ENCODE assay signal across 8 cellular contexts in the genomic region with DNA sequence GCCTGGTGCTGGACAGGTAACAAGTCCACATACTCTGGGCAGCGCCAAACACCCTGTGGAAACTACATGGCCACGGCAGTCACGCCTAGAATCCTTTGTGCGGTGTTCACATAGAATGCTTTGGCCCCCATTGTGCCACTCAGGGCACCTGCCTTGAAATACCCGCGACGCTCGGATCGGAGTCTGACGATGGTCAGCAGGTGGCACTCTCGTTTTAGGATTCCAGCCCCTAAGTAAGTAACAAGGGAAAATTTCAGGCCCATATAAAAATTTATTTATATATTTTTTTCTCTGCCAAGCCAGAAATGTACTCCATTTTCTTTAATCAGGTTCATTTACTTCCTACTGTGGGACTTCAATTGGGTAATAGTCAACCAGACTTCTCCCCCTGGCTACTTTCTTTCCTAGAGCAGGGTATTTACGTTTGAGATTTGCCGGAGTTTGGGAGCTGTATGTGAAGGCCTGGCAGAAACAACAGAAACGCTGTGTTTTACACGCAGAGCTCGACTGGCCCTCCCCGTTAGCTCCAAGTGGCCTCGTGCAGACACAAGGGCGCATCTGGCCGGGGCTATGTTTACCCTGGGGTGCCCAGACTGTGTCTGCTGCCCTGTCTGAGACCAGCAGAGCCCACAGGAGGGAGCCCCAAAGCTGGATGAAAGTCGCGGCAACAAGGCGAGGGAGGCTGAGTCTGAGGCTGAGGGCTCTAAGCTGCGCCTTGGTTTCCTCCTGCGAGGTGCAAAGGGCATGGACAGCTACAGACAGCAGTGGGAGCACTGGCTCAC. TPM values are rescaled to one million over a fixed set of nuclear protein-coding genes. Genes with fewer than 3 reads are reported as not detected.
DNase-seq lines count a peak whose midpoint lies in the region; ATAC-seq and TF ChIP-seq lines count a peak whose summit lies in the region.

No MANE protein-coding gene starts in this region.

- peaks cover 0 to 13% (median 5%) of the 10 kb centered on the region in 5 experiments for H3K9me3 Mint-ChIP-seq in brain

- peaks cover 20% of the 10 kb centered on the region for H3K4me1 Mint-ChIP-seq in brain

- ATAC-seq in stimulated activated naive CD8-positive, alpha-beta T cell treated with anti-CD3 and anti-CD28 coated beads, Interleukin-15, Interleukin-2, amounts not matched to agents 100 U/mL and 50 U/mL, for 24 hours: no peak
- ATAC-seq in HG03159 (IDR thresholded peaks at IDR 0.05; ENCODE audit: unreplicated experiment): no peak

- intact Hi-C loops in sigmoid colon (cut with DNase I): loop anchor here (1.0 to 10.0 kb wide), 5 partner anchors 180 to 1208 kb away; partner anchors contain the start of gene PTPRM

- H3K27me3 ChIP-seq in sigmoid colon: no peaks in the 10 kb centered on the region

- H3K36me3 Mint-ChIP-seq in brain: no peaks in the 10 kb centered on the region

- TF ChIP-seq EP300 in sigmoid colon (IDR thresholded peaks at IDR 0.05): no peak

- no peaks in the 10 kb centered on the region for H3K9me3 ChIP-seq in sigmoid colon

- peaks cover 5% of the 10 kb centered on the region for H3K27me3 Mint-ChIP-seq in brain

- no peak for TF ChIP-seq POLR2A in sigmoid colon (IDR thresholded peaks at IDR 0.05)

- peak overlapping the region; percentile 79 to 84 (median 81) for H3K27ac ChIP-seq in sigmoid colon

- peak; percentile 90 to 92 for TF ChIP-seq CTCF in brain (conservative IDR thresholded peaks at IDR 0.05)
- TF ChIP-seq CTCF in sigmoid colon (IDR thresholded peaks at IDR 0.05): peak; percentile 26 to 58 (median 42)

- H3K4me1 ChIP-seq in sigmoid colon: peaks cover 0 to 16% (median 13%) of the 10 kb centered on the region in 4 donors

- peak overlapping the region in 3 of 4 donors; percentile 26 to 34 (median 33) for H3K4me3 ChIP-seq in sigmoid colon

- H3K27ac Mint-ChIP-seq in brain: peak overlapping the region; percentile 24 to 66 (median 48)

- H3K4me3 Mint-ChIP-seq in brain: peak overlapping the region in 1 of 5 experiments; percentile 15

- DNase-seq in EH (ENCODE audit: low read depth) (peak; percentile 61), NCI-H1694 (lab: John Stamatoyannopoulos, UW) (peak; percentile 18), hippocampal formation (lab: John Stamatoyannopoulos, UW) (peak; percentile 59 to 76), sigmoid colon (peak; percentile 85), OCI-M2 (lab: John Stamatoyannopoulos, UW; ENCODE audit: unreplicated experiment) (no peak)
- no peak for DNase-seq in stimulated activated naive CD8-positive, alpha-beta T cell treated with anti-CD3 and anti-CD28 coated beads, Interleukin-15, Interleukin-2, amounts not matched to agents 100 U/mL and 50 U/mL, for 24 hours

- H3K36me3 ChIP-seq in sigmoid colon: no peaks in the 10 kb centered on the region

- 19 to 28% methylated on average over 25 of the region's 25 CpGs for whole genome bisulfite sequencing in sigmoid colon, 2 donors

RNA-seq across cellular contexts. Expression of gene LRRC30, which starts 41.6 kb away (rescaled TPM):
- not detected for polyA plus RNA-seq in brain (ENCODE audit: insufficient read depth, low read depth, low replicate concordance)
- total RNA-seq in sigmoid colon: not detected
- polyA plus RNA-seq in sigmoid colon: not detected

Comparison
In these comparisons a context has a peak if more than half of its experiments do, and no peak if none do; other contexts are left out.
1. DNase-seq: peak in EH (single experiment), NCI-H1694 (single experiment), hippocampal formation (2 of 2) and sigmoid colon (single experiment); none in stimulated activated naive CD8-positive, alpha-beta T cell treated with anti-CD3 and anti-CD28 coated beads, Interleukin-15, Interleukin-2, amounts not matched to agents 100 U/mL and 50 U/mL, for 24 hours (single experiment) and OCI-M2 (single experiment).